ENCODE assay signal across 18 cellular contexts in genomic region chr20:49786226-49786625, GRCh38. TPM values are rescaled to one million over a fixed set of nuclear protein-coding genes. Genes with fewer than 3 reads are reported as not detected.
DNase-seq lines count a peak whose midpoint lies in the region; ATAC-seq and TF ChIP-seq lines count a peak whose summit lies in the region.
"Had no signal": no experiment of that assay in that cellular context is flagged by ENCODE, and none has a peak within 500 bp of the region (broad histone marks: within the 10 kb centered on the region; RNA-seq: fewer than 3 reads in every experiment).

No MANE protein-coding gene starts in this region.

- H3K27ac Mint-ChIP-seq in endodermal cell, result peak overlapping the region; percentile 17
- H3K27ac Mint-ChIP-seq: activated CD4-positive, alpha-beta T cell treated with anti-CD3 and anti-CD28 coated beads for 36 hours had no signal

- H3K4me3 Mint-ChIP-seq in endodermal cell, result no peak overlapping the region
- H3K4me3 Mint-ChIP-seq: activated CD4-positive, alpha-beta T cell treated with anti-CD3 and anti-CD28 coated beads for 36 hours had no signal

- H3K9me3 ChIP-seq in endodermal cell (ENCODE audit: control insufficient read depth, low read length), result no peaks in the 10 kb centered on the region
- H3K9me3 ChIP-seq in colonic mucosa, result no peaks in the 10 kb centered on the region
- H3K9me3 ChIP-seq: SJCRH30 had no signal

- H3K4me1 ChIP-seq in endodermal cell (ENCODE audit: control insufficient read depth, insufficient read depth, low read length) (no peaks in the 10 kb centered on the region), colonic mucosa (no peaks in the 10 kb centered on the region)

- H3K4me1 Mint-ChIP-seq in endodermal cell, result peaks cover 14% of the 10 kb centered on the region

- no peak overlapping the region for H3K27ac ChIP-seq in endodermal cell (ENCODE audit: low read depth, low read length)
- no peak overlapping the region for H3K27ac ChIP-seq in colonic mucosa
- no peak overlapping the region for H3K27ac ChIP-seq in substantia nigra (ENCODE audit: low read depth, low read length, poor library complexity, severe bottlenecking)
- H3K27ac ChIP-seq: cardiac muscle cell, SJCRH30 had no signal

- 91 to 93% methylated on average over 7 to 11 of the region's 11 CpGs for WGBS in endodermal cell (ENCODE audit: insufficient coverage in 1 of 2, insufficient read length in 1 of 2), 2 experiments

- intact Hi-C loops in colonic mucosa (cut with DNase I), result no loop called here

- no peak overlapping the region for H3K9ac ChIP-seq in endodermal cell (ENCODE audit: extremely low read depth, low read length, poor library complexity, severe bottlenecking)
- peak overlapping the region in 1 of 2 donors; percentile 9 for H3K9ac ChIP-seq in colonic mucosa (ENCODE audit: low read depth in 2 of 2, low read length in 2 of 2)

- H3K27me3 ChIP-seq in endodermal cell (ENCODE audit: control insufficient read depth, insufficient read depth, low read length, poor library complexity, severe bottlenecking) (no peaks in the 10 kb centered on the region), colonic mucosa (no peaks in the 10 kb centered on the region)
- H3K27me3 ChIP-seq: cardiac muscle cell, SJCRH30 had no signal

- TF ChIP-seq CTCF in endodermal cell (conservative IDR thresholded peaks at IDR 0.05), result no peak
- no peak for TF ChIP-seq CTCF in colonic mucosa (IDR thresholded peaks at IDR 0.05)
- no peak for TF ChIP-seq CTCF in GM10248 (IDR thresholded peaks at IDR 0.05; ENCODE audit: control extremely low read depth, extremely low read depth, low read depth, missing control alignments)

- H3K36me3 ChIP-seq in endodermal cell (ENCODE audit: control insufficient read depth, insufficient read depth, low read length) (no peaks in the 10 kb centered on the region), colonic mucosa (no peaks in the 10 kb centered on the region)
- H3K36me3 ChIP-seq: cardiac muscle cell, SJCRH30 had no signal

- H3K27me3 Mint-ChIP-seq in endodermal cell (ENCODE audit: insufficient read depth), result no peaks in the 10 kb centered on the region

- H3K4me3 ChIP-seq in endodermal cell (ENCODE audit: low read length) (no peak overlapping the region), colonic mucosa (no peak overlapping the region)
- H3K4me3 ChIP-seq: cardiac muscle cell, SJCRH30 had no signal

- POLR2A ChIA-PET in GM10248 (lab: Yijun Ruan, JAX), result no interaction called here

- CTCF ChIA-PET in GM10248 (lab: Yijun Ruan, JAX), result interaction anchor here (0.9 to 1.4 kb wide), 7 partner anchors 8 to 102 kb away, joined by 3 to 5 read pairs (median 4); partner anchors contain the start of gene SLC9A8

- no peaks in the 10 kb centered on the region for H3K36me3 Mint-ChIP-seq in endodermal cell (ENCODE audit: low read depth)
- H3K36me3 Mint-ChIP-seq: CD4-positive, alpha-beta memory T cell had no signal

- no peaks in the 10 kb centered on the region for H3K9me3 Mint-ChIP-seq in endodermal cell
- H3K9me3 Mint-ChIP-seq: CD4-positive, alpha-beta memory T cell had no signal

- DNase-seq in endodermal cell, result no peak
- DNase-seq in colonic mucosa, result no peak
- no peak for DNase-seq in GM10248 (ENCODE audit: extremely low spot score)
- DNase-seq in substantia nigra (lab: John Stamatoyannopoulos, UW), result no peak
- DNase-seq: activated CD4-positive, alpha-beta T cell treated with anti-CD3 and anti-CD28 coated beads for 36 hours; activated effector memory CD4-positive, alpha-beta T cell treated with anti-CD3 and anti-CD28 coated beads, Interleukin-2, amount 50 U/mL, for 16 hours; CD4-positive, alpha-beta memory T cell; mesenchymal stem cell; NCI-H1417 treated with DMSO at 0.1 percent for 48 hours; NCI-H524 treated with DMSO at 0.1 percent for 48 hours; posterior cingulate gyrus; SJCRH30 had no signal

- peak; percentile 24 for ATAC-seq in GM18502 (IDR thresholded peaks at IDR 0.05; ENCODE audit: poor library complexity, unreplicated experiment)
- ATAC-seq in GM21447 (IDR thresholded peaks at IDR 0.05; ENCODE audit: unreplicated experiment), result peak; percentile 35
- peak; percentile 48 for ATAC-seq in HG03354 (IDR thresholded peaks at IDR 0.05; ENCODE audit: poor library complexity, severe bottlenecking, unreplicated experiment)
- no peak for ATAC-seq in GM18870 (IDR thresholded peaks at IDR 0.05; ENCODE audit: unreplicated experiment)
- ATAC-seq: activated CD4-positive, alpha-beta T cell treated with anti-CD3 and anti-CD28 coated beads for 36 hours; esophagus mucosa had no signal

RNA-seq across cellular contexts. Expression of gene SLC9A8, which starts 26.4 kb away (rescaled TPM):
- total RNA-seq in endodermal cell (10 to 100 TPM in 1 of 2 donors, 1 to 10 TPM in 1; 8.6 to 10.3 TPM), colonic mucosa (10 to 100 TPM in 1 of 2 donors, 1 to 10 TPM in 1; 6.0 to 11.1 TPM)
- 8.2 TPM for polyA plus RNA-seq in endodermal cell (2013, experiment 1 of 2)
- 7.0 TPM for polyA plus RNA-seq in endodermal cell (2013, experiment 2 of 2)
